ENCODE assay signal across 36 cellular contexts in genomic region chr12:14970467-14970866, GRCh38. TPM values are rescaled to one million over a fixed set of nuclear protein-coding genes. Genes with fewer than 3 reads are reported as not detected.
DNase-seq lines count a peak whose midpoint lies in the region; ATAC-seq, FAIRE-seq and TF ChIP-seq lines count a peak whose summit lies in the region.
"Had no signal": no experiment of that assay in that cellular context is flagged by ENCODE, and none has a peak within 500 bp of the region (broad histone marks: within the 10 kb centered on the region; RNA-seq: fewer than 3 reads in every experiment).

No MANE protein-coding gene starts in this region.

- H3K36me3 ChIP-seq in ACC112 (ENCODE audit: insufficient read depth, low read length) (no peaks in the 10 kb centered on the region), astrocyte (ENCODE audit: insufficient read depth, low read length) (no peaks in the 10 kb centered on the region)
- H3K36me3 ChIP-seq: gastrocnemius medialis, HAP-1, lower lobe of right lung had no signal

- peaks cover 3% of the 10 kb centered on the region for H3K9me3 Mint-ChIP-seq in astrocyte (ENCODE audit: unreplicated experiment)
- H3K9me3 Mint-ChIP-seq: activated CD4-positive, alpha-beta memory T cell treated with anti-CD3 and anti-CD28 coated beads for 36 hours; naive thymus-derived CD8-positive, alpha-beta T cell had no signal

- no peaks in the 10 kb centered on the region for H3K27me3 Mint-ChIP-seq in astrocyte (ENCODE audit: low read depth, unreplicated experiment)
- H3K27me3 Mint-ChIP-seq: activated CD4-positive, alpha-beta memory T cell treated with anti-CD3 and anti-CD28 coated beads for 36 hours; naive thymus-derived CD8-positive, alpha-beta T cell had no signal

- peak overlapping the region; percentile 55 for H3K27ac Mint-ChIP-seq in astrocyte (ENCODE audit: unreplicated experiment)
- H3K27ac Mint-ChIP-seq: activated CD4-positive, alpha-beta memory T cell treated with anti-CD3 and anti-CD28 coated beads for 36 hours; activated T-helper 2 cell treated with anti-CD3 and anti-CD28 coated beads, Interferon-gamma antibody, Interleukin-2, Interleukin-4, amounts not matched to agents 10 μg/mL and 5 μg/mL and 100 μg/mL, durations not matched to agents 14 hours and 24 hours and 36 hours had no signal

- H3K4me3 ChIP-seq in ACC112 (ENCODE audit: low read depth, low read length), result no peak overlapping the region
- H3K4me3 ChIP-seq in astrocyte (ENCODE audit: insufficient read depth, low read depth, low read length), result no peak overlapping the region
- no peak overlapping the region for H3K4me3 ChIP-seq in fibroblast of mammary gland (ENCODE audit: control insufficient read depth, low read depth, low read length)
- H3K4me3 ChIP-seq: coronary artery, gastrocnemius medialis, HAP-1, lower lobe of right lung, SK-N-MC, testis had no signal

- H3K9ac ChIP-seq in astrocyte (ENCODE audit: low read length), result no peak overlapping the region

- H3K4me1 ChIP-seq in ACC112 (ENCODE audit: control insufficient read depth, insufficient read depth, low read length, unreplicated experiment), result peaks cover 4% of the 10 kb centered on the region
- H3K4me1 ChIP-seq in astrocyte (ENCODE audit: insufficient read depth, low read length), result no peaks in the 10 kb centered on the region
- H3K4me1 ChIP-seq: gastrocnemius medialis, HAP-1, testis had no signal

- no peak for FAIRE-seq in astrocyte (lab: Jason Lieb, UNC)

- peaks cover 10% of the 10 kb centered on the region for H3K4me1 Mint-ChIP-seq in astrocyte (ENCODE audit: low read depth, unreplicated experiment)

- H2AFZ ChIP-seq in ACC112 (ENCODE audit: low read length, unreplicated experiment), result peak overlapping the region; percentile 18
- H2AFZ ChIP-seq in astrocyte (ENCODE audit: low read depth, low read length), result peak overlapping the region; percentile 76

- H3K27me3 ChIP-seq in ACC112 (ENCODE audit: insufficient read depth, low read length) (no peaks in the 10 kb centered on the region), astrocyte (ENCODE audit: insufficient read depth, low read length) (no peaks in the 10 kb centered on the region)
- H3K27me3 ChIP-seq: gastrocnemius medialis, testis had no signal

- no peaks in the 10 kb centered on the region for H3K36me3 Mint-ChIP-seq in astrocyte (ENCODE audit: low read depth, unreplicated experiment)
- H3K36me3 Mint-ChIP-seq: activated CD4-positive, alpha-beta memory T cell treated with anti-CD3 and anti-CD28 coated beads for 36 hours; naive thymus-derived CD8-positive, alpha-beta T cell had no signal

- no peak overlapping the region for H3K4me2 ChIP-seq in astrocyte (ENCODE audit: low read length)

- TF ChIP-seq CTCF in astrocyte (IDR thresholded peaks at IDR 0.05; ENCODE audit: insufficient read depth, low read depth, low read length) (no peak), fibroblast of mammary gland (conservative IDR thresholded peaks at IDR 0.05; ENCODE audit: control insufficient read depth, insufficient read depth, low read depth, low read length) (no peak)

- H4K20me1 ChIP-seq in astrocyte (ENCODE audit: insufficient read depth, low read length), result no peaks in the 10 kb centered on the region

- no peaks in the 10 kb centered on the region for H3K9me3 ChIP-seq in astrocyte (ENCODE audit: insufficient read depth, low read depth, low read length)
- H3K9me3 ChIP-seq: gastrocnemius medialis, HAP-1, lower lobe of right lung, testis had no signal

- H3K79me2 ChIP-seq in ACC112 (ENCODE audit: control insufficient read depth, insufficient read depth, low read length, unreplicated experiment) (no peaks in the 10 kb centered on the region), astrocyte (ENCODE audit: insufficient read depth, low read length) (no peaks in the 10 kb centered on the region)

- no peak for ATAC-seq in HG03432 (IDR thresholded peaks at IDR 0.05; ENCODE audit: unreplicated experiment)
- ATAC-seq: esophagus mucosa; gastrocnemius medialis; lower lobe of right lung; naive thymus-derived CD8-positive, alpha-beta T cell had no signal

- no peak overlapping the region for H3K27ac ChIP-seq in ACC112 (ENCODE audit: low read depth, low read length)
- no peak overlapping the region for H3K27ac ChIP-seq in astrocyte (ENCODE audit: low read depth, low read length)
- H3K27ac ChIP-seq: coronary artery, gastrocnemius medialis, lower lobe of right lung, SK-N-MC, testis had no signal

- no peak overlapping the region for H3K4me3 Mint-ChIP-seq in astrocyte (ENCODE audit: unreplicated experiment)
- H3K4me3 Mint-ChIP-seq: activated CD4-positive, alpha-beta memory T cell treated with anti-CD3 and anti-CD28 coated beads for 36 hours; naive thymus-derived CD8-positive, alpha-beta T cell had no signal

- peak; percentile 12 for DNase-seq in HT1080 (ENCODE audit: low read depth)
- DNase-seq in astrocyte (ENCODE audit: low read depth), result no peak
- DNase-seq in fibroblast of mammary gland (ENCODE audit: low read depth), result peak; percentile 21
- no peak for DNase-seq in NCI-H1105 (lab: John Stamatoyannopoulos, UW)
- no peak for DNase-seq in NCI-H1092 treated with DMSO at 0.1 percent for 48 hours (lab: John Stamatoyannopoulos, UW)
- no peak for DNase-seq in putamen (ENCODE audit: low spot score)
- DNase-seq: activated CD4-positive, alpha-beta memory T cell treated with anti-CD3 and anti-CD28 coated beads for 36 hours; activated CD4-positive, CD25-positive, alpha-beta regulatory T cell; activated CD8-positive, alpha-beta memory T cell treated with anti-CD3 and anti-CD28 coated beads, Interleukin-2, amount 50 U/mL, for 48 hours; activated naive CD4-positive, alpha-beta T cell treated with anti-CD3 and anti-CD28 coated beads, Interleukin-2, amount 50 U/mL, for 16 hours; anterior cingulate cortex; C1 segment of cervical spinal cord; COR-L47; DND-41; effector memory CD4-positive, alpha-beta T cell; gastrocnemius medialis; kidney glomerular epithelial cell; lower lobe of right lung; naive thymus-derived CD8-positive, alpha-beta T cell; NCI-H1694; NCI-H446 treated with DMSO at 0.1 percent for 48 hours; occipital lobe; stimulated activated naive CD4-positive, alpha-beta T cell; T-helper 1 cell; testis had no signal

RNA-seq across cellular contexts. Expression of gene PDE6H, which starts 2.4 kb away (rescaled TPM):
- not detected in 2 replicates for total RNA-seq in HT1080 (2014; rRNA removed; shearing (Covaris generic))
- not detected in 2 replicates for polyA plus RNA-seq in HT1080 (2015; cell fraction: cytosol; rRNA removed)
- polyA plus RNA-seq in HT1080 (2015; cell fraction: nucleus; rRNA removed), result not detected in 2 replicates
- not detected in 2 replicates for total RNA-seq in astrocyte
- total RNA-seq: activated CD4-positive, alpha-beta memory T cell treated with anti-CD3 and anti-CD28 coated beads for 36 hours; activated T-helper 2 cell treated with anti-CD3 and anti-CD28 coated beads, Interferon-gamma antibody, Interleukin-2, Interleukin-4, amounts not matched to agents 10 μg/mL and 5 μg/mL and 100 μg/mL, durations not matched to agents 14 hours and 24 hours and 36 hours; cardiac septum; esophagus mucosa; gastrocnemius medialis; naive thymus-derived CD8-positive, alpha-beta T cell; occipital lobe; renal cortical epithelial cell; skeletal muscle tissue; testis; ureter had no signal
- polyA plus RNA-seq: naive thymus-derived CD8-positive, alpha-beta T cell had no signal

RNA-seq across cellular contexts. Expression of gene ARHGDIB, which starts 9.1 kb away (rescaled TPM):
- total RNA-seq in HT1080 (2014; rRNA removed; shearing (Covaris generic)), result 140 and 167 TPM in 2 replicates
- polyA plus RNA-seq in HT1080 (2015; cell fraction: cytosol; rRNA removed), result 119 and 121 TPM in 2 replicates
- 54.1 and 70.9 TPM in 2 replicates for polyA plus RNA-seq in HT1080 (2015; cell fraction: nucleus; rRNA removed)
- 14.6 and 19.0 TPM in 2 replicates for total RNA-seq in astrocyte

RNA-seq across cellular contexts. Expression of gene ERP27, which starts 32.1 kb away (rescaled TPM):
- total RNA-seq in HT1080 (2014; rRNA removed; shearing (Covaris generic)), result 0.03 TPM in 1 of 2 replicates, not detected in the other
- 0.11 TPM in 1 of 2 replicates, not detected in the other for polyA plus RNA-seq in HT1080 (2015; cell fraction: cytosol; rRNA removed)
- not detected in 2 replicates for polyA plus RNA-seq in HT1080 (2015; cell fraction: nucleus; rRNA removed)
- 0.29 and 1.0 TPM in 2 replicates for total RNA-seq in astrocyte
- total RNA-seq: occipital lobe, skeletal muscle tissue had no signal

Comparison
In these comparisons a context has a peak if more than half of its experiments do, and no peak if none do; other contexts are left out.
1. DNase-seq: peak in HT1080 (single experiment) and fibroblast of mammary gland (single experiment); none in astrocyte (single experiment), NCI-H1105 (single experiment), NCI-H1092 treated with DMSO at 0.1 percent for 48 hours (single experiment) and putamen (single experiment).